Comparison of ENCODE assay signal across 1 cellular context in the genomic region with DNA sequence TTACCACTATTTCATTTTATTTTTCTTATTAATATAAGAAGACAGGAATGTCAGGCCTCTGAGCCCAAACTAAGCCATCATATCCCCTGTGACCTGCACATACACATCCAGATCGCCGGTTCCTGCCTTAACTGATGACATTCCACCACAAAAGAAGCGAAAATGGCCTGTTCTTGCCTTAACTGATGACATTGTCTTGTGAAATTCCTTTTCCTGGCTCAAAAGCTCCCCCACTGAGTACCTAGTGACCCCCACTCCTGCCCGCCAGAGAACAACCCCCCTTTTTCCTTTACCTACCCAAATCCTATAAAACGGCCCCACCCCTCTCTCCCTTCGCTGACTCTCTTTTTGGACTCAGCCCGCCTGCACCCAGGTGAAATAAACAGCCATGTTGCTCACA.
TF ChIP-seq lines count a peak whose summit lies in the region.

No MANE protein-coding gene starts in this region.

TF ChIP-seq in GM23338, 12 proteins besides CTCF, POLR2A, EP300 and RAD21:
- TF ChIP-seq, protein P1, sequence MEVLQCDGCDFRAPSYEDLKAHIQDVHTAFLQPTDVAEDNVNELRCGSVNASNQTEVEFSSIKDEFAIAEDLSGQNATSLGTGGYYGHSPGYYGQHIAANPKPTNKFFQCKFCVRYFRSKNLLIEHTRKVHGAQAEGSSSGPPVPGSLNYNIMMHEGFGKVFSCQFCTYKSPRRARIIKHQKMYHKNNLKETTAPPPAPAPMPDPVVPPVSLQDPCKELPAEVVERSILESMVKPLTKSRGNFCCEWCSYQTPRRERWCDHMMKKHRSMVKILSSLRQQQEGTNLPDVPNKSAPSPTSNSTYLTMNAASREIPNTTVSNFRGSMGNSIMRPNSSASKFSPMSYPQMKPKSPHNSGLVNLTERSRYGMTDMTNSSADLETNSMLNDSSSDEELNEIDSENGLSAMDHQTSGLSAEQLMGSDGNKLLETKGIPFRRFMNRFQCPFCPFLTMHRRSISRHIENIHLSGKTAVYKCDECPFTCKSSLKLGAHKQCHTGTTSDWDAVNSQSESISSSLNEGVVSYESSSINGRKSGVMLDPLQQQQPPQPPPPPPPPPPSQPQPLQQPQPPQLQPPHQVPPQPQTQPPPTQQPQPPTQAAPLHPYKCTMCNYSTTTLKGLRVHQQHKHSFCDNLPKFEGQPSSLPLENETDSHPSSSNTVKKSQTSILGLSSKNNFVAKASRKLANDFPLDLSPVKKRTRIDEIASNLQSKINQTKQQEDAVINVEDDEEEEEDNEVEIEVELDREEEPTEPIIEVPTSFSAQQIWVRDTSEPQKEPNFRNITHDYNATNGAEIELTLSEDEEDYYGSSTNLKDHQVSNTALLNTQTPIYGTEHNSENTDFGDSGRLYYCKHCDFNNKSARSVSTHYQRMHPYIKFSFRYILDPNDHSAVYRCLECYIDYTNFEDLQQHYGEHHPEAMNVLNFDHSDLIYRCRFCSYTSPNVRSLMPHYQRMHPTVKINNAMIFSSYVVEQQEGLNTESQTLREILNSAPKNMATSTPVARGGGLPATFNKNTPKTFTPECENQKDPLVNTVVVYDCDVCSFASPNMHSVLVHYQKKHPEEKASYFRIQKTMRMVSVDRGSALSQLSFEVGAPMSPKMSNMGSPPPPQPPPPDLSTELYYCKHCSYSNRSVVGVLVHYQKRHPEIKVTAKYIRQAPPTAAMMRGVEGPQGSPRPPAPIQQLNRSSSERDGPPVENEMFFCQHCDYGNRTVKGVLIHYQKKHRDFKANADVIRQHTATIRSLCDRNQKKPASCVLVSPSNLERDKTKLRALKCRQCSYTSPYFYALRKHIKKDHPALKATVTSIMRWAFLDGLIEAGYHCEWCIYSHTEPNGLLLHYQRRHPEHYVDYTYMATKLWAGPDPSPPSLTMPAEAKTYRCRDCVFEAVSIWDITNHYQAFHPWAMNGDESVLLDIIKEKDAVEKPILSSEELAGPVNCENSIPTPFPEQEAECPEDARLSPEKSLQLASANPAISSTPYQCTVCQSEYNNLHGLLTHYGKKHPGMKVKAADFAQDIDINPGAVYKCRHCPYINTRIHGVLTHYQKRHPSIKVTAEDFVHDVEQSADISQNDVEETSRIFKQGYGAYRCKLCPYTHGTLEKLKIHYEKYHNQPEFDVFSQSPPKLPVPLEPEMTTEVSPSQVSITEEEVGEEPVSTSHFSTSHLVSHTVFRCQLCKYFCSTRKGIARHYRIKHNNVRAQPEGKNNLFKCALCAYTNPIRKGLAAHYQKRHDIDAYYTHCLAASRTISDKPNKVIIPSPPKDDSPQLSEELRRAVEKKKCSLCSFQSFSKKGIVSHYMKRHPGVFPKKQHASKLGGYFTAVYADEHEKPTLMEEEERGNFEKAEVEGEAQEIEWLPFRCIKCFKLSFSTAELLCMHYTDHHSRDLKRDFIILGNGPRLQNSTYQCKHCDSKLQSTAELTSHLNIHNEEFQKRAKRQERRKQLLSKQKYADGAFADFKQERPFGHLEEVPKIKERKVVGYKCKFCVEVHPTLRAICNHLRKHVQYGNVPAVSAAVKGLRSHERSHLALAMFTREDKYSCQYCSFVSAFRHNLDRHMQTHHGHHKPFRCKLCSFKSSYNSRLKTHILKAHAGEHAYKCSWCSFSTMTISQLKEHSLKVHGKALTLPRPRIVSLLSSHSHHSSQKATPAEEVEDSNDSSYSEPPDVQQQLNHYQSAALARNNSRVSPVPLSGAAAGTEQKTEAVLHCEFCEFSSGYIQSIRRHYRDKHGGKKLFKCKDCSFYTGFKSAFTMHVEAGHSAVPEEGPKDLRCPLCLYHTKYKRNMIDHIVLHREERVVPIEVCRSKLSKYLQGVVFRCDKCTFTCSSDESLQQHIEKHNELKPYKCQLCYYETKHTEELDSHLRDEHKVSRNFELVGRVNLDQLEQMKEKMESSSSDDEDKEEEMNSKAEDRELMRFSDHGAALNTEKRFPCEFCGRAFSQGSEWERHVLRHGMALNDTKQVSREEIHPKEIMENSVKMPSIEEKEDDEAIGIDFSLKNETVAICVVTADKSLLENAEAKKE (CRISPR knock-in tag; IDR thresholded peaks at IDR 0.05): peak; percentile 19; the same call in 1 of the 2 replicates
- TF ChIP-seq NANOG (IDR thresholded peaks at IDR 0.05; ENCODE audit: borderline replicate concordance): peak; percentile 66; the same call in 1 of the 2 replicates
